ENCODE assay signal across 1 cellular context in the genomic region with DNA sequence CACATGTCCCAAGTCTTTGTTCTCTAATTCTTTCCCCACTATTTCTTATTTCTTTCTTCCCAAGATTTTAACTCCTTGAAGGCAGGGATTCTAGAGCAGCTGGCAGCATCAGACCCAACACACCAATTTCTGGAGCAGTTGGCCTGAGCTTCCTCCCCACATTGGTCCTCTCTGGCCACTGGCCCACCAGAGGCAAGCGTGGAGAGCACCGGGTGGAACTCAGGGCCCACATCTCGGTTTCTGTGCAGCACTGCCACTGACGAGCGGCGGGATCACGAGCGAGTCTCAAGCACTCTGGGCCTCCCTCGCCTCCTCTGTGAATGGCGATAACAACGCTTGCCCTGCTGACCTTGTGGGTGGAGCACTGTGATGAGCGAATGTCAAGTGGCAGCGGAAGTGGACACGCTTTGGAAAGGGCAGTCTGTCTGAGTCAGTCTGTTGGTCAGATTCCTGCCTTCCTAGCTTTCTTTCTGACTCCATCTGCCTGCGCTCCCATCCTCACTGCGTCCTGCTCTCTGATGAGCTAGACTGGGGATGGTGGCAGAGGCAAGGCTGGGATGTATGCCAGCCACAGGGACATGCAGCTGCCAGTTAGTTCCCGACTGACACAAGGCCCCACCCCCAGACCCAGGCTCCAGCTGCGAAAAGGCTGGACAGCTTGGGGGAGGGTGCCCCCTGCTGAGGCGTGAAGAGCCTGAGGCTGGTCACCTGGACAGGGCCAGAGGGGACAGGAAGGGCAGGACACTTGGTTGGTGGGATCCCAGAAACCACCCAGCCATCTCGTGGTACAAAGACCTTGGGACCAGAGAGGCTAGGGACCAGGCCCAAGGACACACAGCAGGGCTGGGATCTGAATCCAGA.
TF ChIP-seq lines count a peak whose summit lies in the region.

No MANE protein-coding gene starts in this region.

TF ChIP-seq in HepG2, 621 proteins besides CTCF, POLR2A, EP300 and RAD21 (continued from another document and continues in another):
- TF ChIP-seq, protein P1, sequence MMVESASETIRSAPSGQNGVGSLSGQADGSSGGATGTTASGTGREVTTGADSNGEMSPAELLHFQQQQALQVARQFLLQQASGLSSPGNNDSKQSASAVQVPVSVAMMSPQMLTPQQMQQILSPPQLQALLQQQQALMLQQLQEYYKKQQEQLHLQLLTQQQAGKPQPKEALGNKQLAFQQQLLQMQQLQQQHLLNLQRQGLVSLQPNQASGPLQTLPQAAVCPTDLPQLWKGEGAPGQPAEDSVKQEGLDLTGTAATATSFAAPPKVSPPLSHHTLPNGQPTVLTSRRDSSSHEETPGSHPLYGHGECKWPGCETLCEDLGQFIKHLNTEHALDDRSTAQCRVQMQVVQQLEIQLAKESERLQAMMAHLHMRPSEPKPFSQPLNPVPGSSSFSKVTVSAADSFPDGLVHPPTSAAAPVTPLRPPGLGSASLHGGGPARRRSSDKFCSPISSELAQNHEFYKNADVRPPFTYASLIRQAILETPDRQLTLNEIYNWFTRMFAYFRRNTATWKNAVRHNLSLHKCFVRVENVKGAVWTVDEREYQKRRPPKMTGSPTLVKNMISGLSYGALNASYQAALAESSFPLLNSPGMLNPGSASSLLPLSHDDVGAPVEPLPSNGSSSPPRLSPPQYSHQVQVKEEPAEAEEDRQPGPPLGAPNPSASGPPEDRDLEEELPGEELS (CRISPR knock-in tag; IDR thresholded peaks at IDR 0.05), result peak; percentile 44
- no peak for TF ChIP-seq ARHGAP35 (CRISPR knock-in tag; IDR thresholded peaks at IDR 0.05; ENCODE audit: borderline replicate concordance)
- peak; percentile 55 for TF ChIP-seq FOXO1 (CRISPR knock-in tag; IDR thresholded peaks at IDR 0.05)
- peak; percentile 91 for TF ChIP-seq MEIS2 (CRISPR knock-in tag; IDR thresholded peaks at IDR 0.05)
- TF ChIP-seq DMAP1 (CRISPR knock-in tag; IDR thresholded peaks at IDR 0.05), result peak; percentile 23; the same call in 1 of the 2 replicates
- peak; percentile 91 for TF ChIP-seq XRCC5 (optimal IDR thresholded peaks at IDR 0.05; ENCODE audit: low read length)
- TF ChIP-seq, protein P2, sequence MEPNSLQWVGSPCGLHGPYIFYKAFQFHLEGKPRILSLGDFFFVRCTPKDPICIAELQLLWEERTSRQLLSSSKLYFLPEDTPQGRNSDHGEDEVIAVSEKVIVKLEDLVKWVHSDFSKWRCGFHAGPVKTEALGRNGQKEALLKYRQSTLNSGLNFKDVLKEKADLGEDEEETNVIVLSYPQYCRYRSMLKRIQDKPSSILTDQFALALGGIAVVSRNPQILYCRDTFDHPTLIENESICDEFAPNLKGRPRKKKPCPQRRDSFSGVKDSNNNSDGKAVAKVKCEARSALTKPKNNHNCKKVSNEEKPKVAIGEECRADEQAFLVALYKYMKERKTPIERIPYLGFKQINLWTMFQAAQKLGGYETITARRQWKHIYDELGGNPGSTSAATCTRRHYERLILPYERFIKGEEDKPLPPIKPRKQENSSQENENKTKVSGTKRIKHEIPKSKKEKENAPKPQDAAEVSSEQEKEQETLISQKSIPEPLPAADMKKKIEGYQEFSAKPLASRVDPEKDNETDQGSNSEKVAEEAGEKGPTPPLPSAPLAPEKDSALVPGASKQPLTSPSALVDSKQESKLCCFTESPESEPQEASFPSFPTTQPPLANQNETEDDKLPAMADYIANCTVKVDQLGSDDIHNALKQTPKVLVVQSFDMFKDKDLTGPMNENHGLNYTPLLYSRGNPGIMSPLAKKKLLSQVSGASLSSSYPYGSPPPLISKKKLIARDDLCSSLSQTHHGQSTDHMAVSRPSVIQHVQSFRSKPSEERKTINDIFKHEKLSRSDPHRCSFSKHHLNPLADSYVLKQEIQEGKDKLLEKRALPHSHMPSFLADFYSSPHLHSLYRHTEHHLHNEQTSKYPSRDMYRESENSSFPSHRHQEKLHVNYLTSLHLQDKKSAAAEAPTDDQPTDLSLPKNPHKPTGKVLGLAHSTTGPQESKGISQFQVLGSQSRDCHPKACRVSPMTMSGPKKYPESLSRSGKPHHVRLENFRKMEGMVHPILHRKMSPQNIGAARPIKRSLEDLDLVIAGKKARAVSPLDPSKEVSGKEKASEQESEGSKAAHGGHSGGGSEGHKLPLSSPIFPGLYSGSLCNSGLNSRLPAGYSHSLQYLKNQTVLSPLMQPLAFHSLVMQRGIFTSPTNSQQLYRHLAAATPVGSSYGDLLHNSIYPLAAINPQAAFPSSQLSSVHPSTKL (CRISPR knock-in tag; IDR thresholded peaks at IDR 0.05), result peak; percentile 78
- TF ChIP-seq FOXC1 (CRISPR knock-in tag; IDR thresholded peaks at IDR 0.05; ENCODE audit: borderline replicate concordance), result 0 out of 2 replicates have a peak, but pooled peaks have one; percentile 22
- TF ChIP-seq ZNF354B (CRISPR knock-in tag; IDR thresholded peaks at IDR 0.05), result peak; percentile 32; the same call in 1 of the 2 replicates
- peak; percentile 62; the same call in 1 of the 2 replicates for TF ChIP-seq ELF3 (CRISPR knock-in tag; IDR thresholded peaks at IDR 0.05)
- TF ChIP-seq SP2 (CRISPR knock-in tag; IDR thresholded peaks at IDR 0.05), result no peak; the same call in 1 of the 2 replicates
- TF ChIP-seq, protein P3, sequence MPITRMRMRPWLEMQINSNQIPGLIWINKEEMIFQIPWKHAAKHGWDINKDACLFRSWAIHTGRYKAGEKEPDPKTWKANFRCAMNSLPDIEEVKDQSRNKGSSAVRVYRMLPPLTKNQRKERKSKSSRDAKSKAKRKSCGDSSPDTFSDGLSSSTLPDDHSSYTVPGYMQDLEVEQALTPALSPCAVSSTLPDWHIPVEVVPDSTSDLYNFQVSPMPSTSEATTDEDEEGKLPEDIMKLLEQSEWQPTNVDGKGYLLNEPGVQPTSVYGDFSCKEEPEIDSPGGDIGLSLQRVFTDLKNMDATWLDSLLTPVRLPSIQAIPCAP (CRISPR knock-in tag; IDR thresholded peaks at IDR 0.05; ENCODE audit: low read depth), result peak; percentile 82; the same call in 1 of the 2 replicates
- TF ChIP-seq CBX1 (IDR thresholded peaks at IDR 0.05; ENCODE audit: low read depth), result no peak
- TF ChIP-seq ADNP (CRISPR knock-in tag; IDR thresholded peaks at IDR 0.05), result peak; percentile 48; the same call in 1 of the 2 replicates
- TF ChIP-seq, protein P4, sequence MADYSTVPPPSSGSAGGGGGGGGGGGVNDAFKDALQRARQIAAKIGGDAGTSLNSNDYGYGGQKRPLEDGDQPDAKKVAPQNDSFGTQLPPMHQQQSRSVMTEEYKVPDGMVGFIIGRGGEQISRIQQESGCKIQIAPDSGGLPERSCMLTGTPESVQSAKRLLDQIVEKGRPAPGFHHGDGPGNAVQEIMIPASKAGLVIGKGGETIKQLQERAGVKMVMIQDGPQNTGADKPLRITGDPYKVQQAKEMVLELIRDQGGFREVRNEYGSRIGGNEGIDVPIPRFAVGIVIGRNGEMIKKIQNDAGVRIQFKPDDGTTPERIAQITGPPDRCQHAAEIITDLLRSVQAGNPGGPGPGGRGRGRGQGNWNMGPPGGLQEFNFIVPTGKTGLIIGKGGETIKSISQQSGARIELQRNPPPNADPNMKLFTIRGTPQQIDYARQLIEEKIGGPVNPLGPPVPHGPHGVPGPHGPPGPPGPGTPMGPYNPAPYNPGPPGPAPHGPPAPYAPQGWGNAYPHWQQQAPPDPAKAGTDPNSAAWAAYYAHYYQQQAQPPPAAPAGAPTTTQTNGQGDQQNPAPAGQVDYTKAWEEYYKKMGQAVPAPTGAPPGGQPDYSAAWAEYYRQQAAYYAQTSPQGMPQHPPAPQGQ (CRISPR knock-in tag; IDR thresholded peaks at IDR 0.05; ENCODE audit: borderline replicate concordance), result 0 out of 2 replicates have a peak, but pooled peaks have one; percentile 56
- 0 out of 2 replicates have a peak, but pooled peaks have one; percentile 88 for TF ChIP-seq ZNF660 (CRISPR knock-in tag; IDR thresholded peaks at IDR 0.05; ENCODE audit: borderline replicate concordance, low read depth)
- TF ChIP-seq, protein P5, sequence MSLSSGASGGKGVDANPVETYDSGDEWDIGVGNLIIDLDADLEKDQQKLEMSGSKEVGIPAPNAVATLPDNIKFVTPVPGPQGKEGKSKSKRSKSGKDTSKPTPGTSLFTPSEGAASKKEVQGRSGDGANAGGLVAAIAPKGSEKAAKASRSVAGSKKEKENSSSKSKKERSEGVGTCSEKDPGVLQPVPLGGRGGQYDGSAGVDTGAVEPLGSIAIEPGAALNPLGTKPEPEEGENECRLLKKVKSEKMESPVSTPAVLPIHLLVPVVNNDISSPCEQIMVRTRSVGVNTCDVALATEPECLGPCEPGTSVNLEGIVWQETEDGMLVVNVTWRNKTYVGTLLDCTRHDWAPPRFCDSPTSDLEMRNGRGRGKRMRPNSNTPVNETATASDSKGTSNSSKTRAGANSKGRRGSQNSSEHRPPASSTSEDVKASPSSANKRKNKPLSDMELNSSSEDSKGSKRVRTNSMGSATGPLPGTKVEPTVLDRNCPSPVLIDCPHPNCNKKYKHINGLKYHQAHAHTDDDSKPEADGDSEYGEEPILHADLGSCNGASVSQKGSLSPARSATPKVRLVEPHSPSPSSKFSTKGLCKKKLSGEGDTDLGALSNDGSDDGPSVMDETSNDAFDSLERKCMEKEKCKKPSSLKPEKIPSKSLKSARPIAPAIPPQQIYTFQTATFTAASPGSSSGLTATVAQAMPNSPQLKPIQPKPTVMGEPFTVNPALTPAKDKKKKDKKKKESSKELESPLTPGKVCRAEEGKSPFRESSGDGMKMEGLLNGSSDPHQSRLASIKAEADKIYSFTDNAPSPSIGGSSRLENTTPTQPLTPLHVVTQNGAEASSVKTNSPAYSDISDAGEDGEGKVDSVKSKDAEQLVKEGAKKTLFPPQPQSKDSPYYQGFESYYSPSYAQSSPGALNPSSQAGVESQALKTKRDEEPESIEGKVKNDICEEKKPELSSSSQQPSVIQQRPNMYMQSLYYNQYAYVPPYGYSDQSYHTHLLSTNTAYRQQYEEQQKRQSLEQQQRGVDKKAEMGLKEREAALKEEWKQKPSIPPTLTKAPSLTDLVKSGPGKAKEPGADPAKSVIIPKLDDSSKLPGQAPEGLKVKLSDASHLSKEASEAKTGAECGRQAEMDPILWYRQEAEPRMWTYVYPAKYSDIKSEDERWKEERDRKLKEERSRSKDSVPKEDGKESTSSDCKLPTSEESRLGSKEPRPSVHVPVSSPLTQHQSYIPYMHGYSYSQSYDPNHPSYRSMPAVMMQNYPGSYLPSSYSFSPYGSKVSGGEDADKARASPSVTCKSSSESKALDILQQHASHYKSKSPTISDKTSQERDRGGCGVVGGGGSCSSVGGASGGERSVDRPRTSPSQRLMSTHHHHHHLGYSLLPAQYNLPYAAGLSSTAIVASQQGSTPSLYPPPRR (CRISPR knock-in tag; IDR thresholded peaks at IDR 0.05; ENCODE audit: borderline replicate concordance), result peak; percentile 86; the same call in 1 of the 2 replicates
- no peak for TF ChIP-seq NFIC (IDR thresholded peaks at IDR 0.05; ENCODE audit: low read length)
- no peak for TF ChIP-seq ZFP62 (CRISPR knock-in tag; IDR thresholded peaks at IDR 0.05)
- TF ChIP-seq RBM39 (IDR thresholded peaks at IDR 0.05; ENCODE audit: low read depth, low read length, poor library complexity, severe bottlenecking), result no peak
- TF ChIP-seq ZMYM3 (CRISPR knock-in tag; IDR thresholded peaks at IDR 0.05), result peak; percentile 95
- TF ChIP-seq, protein P6, sequence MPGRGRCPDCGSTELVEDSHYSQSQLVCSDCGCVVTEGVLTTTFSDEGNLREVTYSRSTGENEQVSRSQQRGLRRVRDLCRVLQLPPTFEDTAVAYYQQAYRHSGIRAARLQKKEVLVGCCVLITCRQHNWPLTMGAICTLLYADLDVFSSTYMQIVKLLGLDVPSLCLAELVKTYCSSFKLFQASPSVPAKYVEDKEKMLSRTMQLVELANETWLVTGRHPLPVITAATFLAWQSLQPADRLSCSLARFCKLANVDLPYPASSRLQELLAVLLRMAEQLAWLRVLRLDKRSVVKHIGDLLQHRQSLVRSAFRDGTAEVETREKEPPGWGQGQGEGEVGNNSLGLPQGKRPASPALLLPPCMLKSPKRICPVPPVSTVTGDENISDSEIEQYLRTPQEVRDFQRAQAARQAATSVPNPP (CRISPR knock-in tag; IDR thresholded peaks at IDR 0.05), result no peak
- TF ChIP-seq ZNF7 (CRISPR knock-in tag; IDR thresholded peaks at IDR 0.05), result no peak
- peak; percentile 64; the same call in 1 of the 2 replicates for TF ChIP-seq ZZZ3 (CRISPR knock-in tag; IDR thresholded peaks at IDR 0.05; ENCODE audit: borderline replicate concordance)
- TF ChIP-seq, protein P7, sequence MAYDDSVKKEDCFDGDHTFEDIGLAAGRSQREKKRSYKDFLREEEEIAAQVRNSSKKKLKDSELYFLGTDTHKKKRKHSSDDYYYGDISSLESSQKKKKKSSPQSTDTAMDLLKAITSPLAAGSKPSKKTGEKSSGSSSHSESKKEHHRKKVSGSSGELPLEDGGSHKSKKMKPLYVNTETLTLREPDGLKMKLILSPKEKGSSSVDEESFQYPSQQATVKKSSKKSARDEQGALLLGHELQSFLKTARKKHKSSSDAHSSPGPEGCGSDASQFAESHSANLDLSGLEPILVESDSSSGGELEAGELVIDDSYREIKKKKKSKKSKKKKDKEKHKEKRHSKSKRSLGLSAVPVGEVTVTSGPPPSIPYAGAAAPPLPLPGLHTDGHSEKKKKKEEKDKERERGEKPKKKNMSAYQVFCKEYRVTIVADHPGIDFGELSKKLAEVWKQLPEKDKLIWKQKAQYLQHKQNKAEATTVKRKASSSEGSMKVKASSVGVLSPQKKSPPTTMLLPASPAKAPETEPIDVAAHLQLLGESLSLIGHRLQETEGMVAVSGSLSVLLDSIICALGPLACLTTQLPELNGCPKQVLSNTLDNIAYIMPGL (CRISPR knock-in tag; IDR thresholded peaks at IDR 0.05; ENCODE audit: borderline replicate concordance in 1 of 2, low read depth in 1 of 2), result peak in 1 of 2 experiments; percentile 66; a peak in 2 of 4 replicates
- TF ChIP-seq FOXK1 (CRISPR knock-in tag; IDR thresholded peaks at IDR 0.05; ENCODE audit: borderline replicate concordance, low read depth), result no peak
- TF ChIP-seq ZNF343 (CRISPR knock-in tag; IDR thresholded peaks at IDR 0.05), result peak; percentile 65; the same call in 1 of the 2 replicates
- TF ChIP-seq ZNF34 (CRISPR knock-in tag; IDR thresholded peaks at IDR 0.05; ENCODE audit: borderline replicate concordance), result peak; percentile 95
- TF ChIP-seq, protein P8, sequence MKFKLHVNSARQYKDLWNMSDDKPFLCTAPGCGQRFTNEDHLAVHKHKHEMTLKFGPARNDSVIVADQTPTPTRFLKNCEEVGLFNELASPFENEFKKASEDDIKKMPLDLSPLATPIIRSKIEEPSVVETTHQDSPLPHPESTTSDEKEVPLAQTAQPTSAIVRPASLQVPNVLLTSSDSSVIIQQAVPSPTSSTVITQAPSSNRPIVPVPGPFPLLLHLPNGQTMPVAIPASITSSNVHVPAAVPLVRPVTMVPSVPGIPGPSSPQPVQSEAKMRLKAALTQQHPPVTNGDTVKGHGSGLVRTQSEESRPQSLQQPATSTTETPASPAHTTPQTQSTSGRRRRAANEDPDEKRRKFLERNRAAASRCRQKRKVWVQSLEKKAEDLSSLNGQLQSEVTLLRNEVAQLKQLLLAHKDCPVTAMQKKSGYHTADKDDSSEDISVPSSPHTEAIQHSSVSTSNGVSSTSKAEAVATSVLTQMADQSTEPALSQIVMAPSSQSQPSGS (CRISPR knock-in tag; IDR thresholded peaks at IDR 0.05), result peak; percentile 59; the same call in 1 of the 2 replicates
- no peak for TF ChIP-seq ZC3H4 (CRISPR knock-in tag; IDR thresholded peaks at IDR 0.05; ENCODE audit: borderline replicate concordance)
- peak; percentile 45; the same call in 1 of the 2 replicates for TF ChIP-seq ZNF607 (CRISPR knock-in tag; IDR thresholded peaks at IDR 0.05; ENCODE audit: borderline replicate concordance)
